26 cellular contexts compared by ENCODE assay signal in the genomic region with DNA sequence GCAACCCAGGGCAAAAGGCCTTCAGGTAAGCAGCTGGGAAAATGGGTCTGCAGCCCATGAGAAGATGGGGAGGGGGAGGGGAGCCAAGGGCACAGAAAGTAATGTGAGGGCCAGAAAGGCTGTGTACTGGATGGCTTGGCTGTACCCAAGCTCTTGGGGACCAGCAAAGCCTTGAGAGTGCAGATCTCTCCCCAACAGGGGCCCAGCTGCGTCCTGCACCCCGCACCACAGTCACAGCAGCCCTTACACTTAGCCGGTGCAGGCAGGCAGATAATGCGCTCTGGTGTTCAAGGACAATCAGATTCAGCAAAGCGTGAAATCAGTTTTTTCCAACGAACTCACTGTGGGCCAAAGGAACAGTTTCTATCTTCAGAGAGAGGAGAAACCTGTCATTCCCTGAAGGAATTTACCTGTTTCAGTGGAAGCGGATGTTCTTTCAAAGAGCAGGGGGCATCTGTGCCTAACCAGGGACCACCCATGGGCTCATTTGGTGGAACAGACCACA.
"Had no signal": no experiment of that assay in that cellular context is flagged by ENCODE, and none has a peak within 500 bp of the region (broad histone marks: within the 10 kb centered on the region; RNA-seq: fewer than 3 reads in every experiment).

No MANE protein-coding gene starts in this region.

- H3K27ac Mint-ChIP-seq: nephron progenitor cell had no signal

- H3K79me2 ChIP-seq: hepatocyte had no signal

- H3K4me3 Mint-ChIP-seq: naive thymus-derived CD4-positive, alpha-beta T cell; nephron progenitor cell; stimulated activated naive CD8-positive, alpha-beta T cell treated with anti-CD3 and anti-CD28 coated beads, Interleukin-15, amount 100 ng/mL, for 72 hours had no signal

- H3K27me3 Mint-ChIP-seq: stimulated activated naive CD8-positive, alpha-beta T cell treated with anti-CD3 and anti-CD28 coated beads, Interleukin-15, amount 100 ng/mL, for 72 hours had no signal

- H3K36me3 ChIP-seq: esophagus muscularis mucosa, gastroesophageal sphincter, heart left ventricle, left lung, pancreas, suprapubic skin, transverse colon, upper lobe of right lung, vagina had no signal

- H3K4me3 ChIP-seq: coronary artery, esophagus muscularis mucosa, gastroesophageal sphincter, heart left ventricle, hepatocyte, left lung, pancreas, smooth muscle cell, suprapubic skin, transverse colon, upper lobe of right lung, vagina had no signal

- H2AFZ ChIP-seq: hepatocyte had no signal

- DNase-seq: dermis blood vessel endothelial cell; effector memory CD4-positive, alpha-beta T cell; foreskin keratinocyte; heart left ventricle; kidney; left lung; midbrain; naive thymus-derived CD4-positive, alpha-beta T cell; nucleus accumbens; pancreas; stimulated activated CD4-positive, alpha-beta T cell treated with anti-CD3 and anti-CD28 coated beads, Interleukin-12 subunit alpha, Interleukin-12 subunit beta, amount 100 ng/mL, for 4 hours; stimulated activated CD4-positive, alpha-beta T cell treated with anti-CD3 and anti-CD28 coated beads, Interleukin-1b, Interleukin-23, amount 100 ng/mL, for 48 hours; stimulated activated CD4-positive, alpha-beta T cell treated with anti-CD3 and anti-CD28 coated beads, Interleukin-4, amount 100 ng/mL, for 1 hour; stimulated activated CD8-positive, alpha-beta memory T cell treated with anti-CD3 and anti-CD28 coated beads, Interleukin-4, amount 100 ng/mL, for 48 hours; stimulated activated naive CD4-positive, alpha-beta T cell; stimulated activated naive CD8-positive, alpha-beta T cell treated with anti-CD3 and anti-CD28 coated beads, Interleukin-15, amount 100 ng/mL, for 72 hours; transverse colon; upper lobe of right lung had no signal

- H3K9me3 ChIP-seq: esophagus muscularis mucosa, gastroesophageal sphincter, heart left ventricle, left lung, pancreas, suprapubic skin, transverse colon, upper lobe of right lung, vagina had no signal

- H3K9me3 Mint-ChIP-seq: nephron progenitor cell had no signal

- H3K27ac ChIP-seq: coronary artery, esophagus muscularis mucosa, foreskin keratinocyte, gastroesophageal sphincter, heart left ventricle, hepatocyte, left lung, pancreas, suprapubic skin, transverse colon, upper lobe of right lung, vagina had no signal

- H3K4me2 ChIP-seq: hepatocyte, smooth muscle cell had no signal

- H3K4me1 ChIP-seq: esophagus muscularis mucosa, gastroesophageal sphincter, heart left ventricle, left lung, suprapubic skin, upper lobe of right lung, vagina had no signal
